Comparison of ENCODE assay signal across 24 cellular contexts in genomic region chr6:14707971-14708465, GRCh38.
DNase-seq lines count a peak whose midpoint lies in the region; ATAC-seq and TF ChIP-seq lines count a peak whose summit lies in the region.
"Had no signal": no experiment of that assay in that cellular context is flagged by ENCODE, and none has a peak within 500 bp of the region (broad histone marks: within the 10 kb centered on the region; RNA-seq: fewer than 3 reads in every experiment).

No MANE protein-coding gene starts in this region.

- peaks cover 0 to 7% (median 0%) of the 10 kb centered on the region in 11 donors for H3K9me3 ChIP-seq in heart right ventricle
- peaks cover 0 to 7% (median 0%) of the 10 kb centered on the region in 4 donors for H3K9me3 ChIP-seq in stomach
- H3K9me3 ChIP-seq: body of pancreas, gastrocnemius medialis, transverse colon had no signal

- H3K4me1 ChIP-seq in heart right ventricle (peaks cover 4 to 57% (median 31%) of the 10 kb centered on the region in 9 donors), stomach (peaks cover 13 to 28% (median 25%) of the 10 kb centered on the region in 4 donors)
- H3K4me1 ChIP-seq: body of pancreas had no signal

- TF ChIP-seq CTCF in heart right ventricle (IDR thresholded peaks at IDR 0.05) (no peak), chondrocyte (IDR thresholded peaks at IDR 0.05) (no peak), stomach (IDR thresholded peaks at IDR 0.05) (no peak)

- 97% methylated on average over 2 of the region's 2 CpGs for WGBS in heart right ventricle, 2 donors
- 90 to 96% (median 95%) methylated on average over 2 of the region's 2 CpGs for WGBS in stomach, 5 donors

- H3K4me3 ChIP-seq in heart right ventricle (no peak overlapping the region), stomach (no peak overlapping the region)
- H3K4me3 ChIP-seq: body of pancreas, gastrocnemius medialis, transverse colon had no signal

- no peak for TF ChIP-seq POLR2A in stomach (IDR thresholded peaks at IDR 0.05)

- intact Hi-C loops in heart right ventricle (cut with DNase I) (loop anchor here in 3 of 10 donors (5.0 to 10.0 kb wide), 6 partner anchors 71 to 767 kb away; partner anchors contain the start of gene JARID2 (in 2 of the 3)), Right ventricle myocardium superior (cut with DNase I) (no loop called here), stomach (cut with DNase I; ENCODE audit: low total_unique reads) (no loop called here)

- no peak for DNase-seq in heart right ventricle
- DNase-seq in Right ventricle myocardium superior: no peak
- DNase-seq in NCI-H1694 treated with DMSO at 0.1 percent for 48 hours (lab: John Stamatoyannopoulos, UW): peak; percentile 77
- no peak for DNase-seq in chondrocyte (ENCODE audit: low spot score)
- DNase-seq in stomach: no peak
- DNase-seq in NCI-H2227 treated with DMSO at 0.1 percent for 48 hours (lab: John Stamatoyannopoulos, UW): no peak
- DNase-seq: body of pancreas; CD4-positive, CD25-positive, alpha-beta regulatory T cell; effector CD8-positive, alpha-beta T cell; erythroblast; gastrocnemius medialis; immature natural killer cell; naive thymus-derived CD4-positive, alpha-beta T cell; NCI-H1105; NCI-H2081; OCI-M1; stimulated activated CD4-positive, alpha-beta T cell treated with anti-CD3 and anti-CD28 coated beads, Interleukin-4, amount 100 ng/mL, for 1 hour; stimulated activated naive CD8-positive, alpha-beta T cell treated with anti-CD3 and anti-CD28 coated beads, Interleukin-15, Interleukin-2, amounts not matched to agents 100 U/mL and 50 U/mL, for 24 hours; transverse colon had no signal

- H3K27me3 Mint-ChIP-seq in chondrocyte (ENCODE audit: low read depth): no peaks in the 10 kb centered on the region
- H3K27me3 Mint-ChIP-seq in stimulated activated memory B cell treated with anti-CD40 and anti-IgM and Interleukin-4, amounts not matched to agents 10 μg/mL and 1 μg/mL and 100 μg/mL, for 72 hours: no peaks in the 10 kb centered on the region
- H3K27me3 Mint-ChIP-seq: naive thymus-derived CD4-positive, alpha-beta T cell had no signal

- no peak for TF ChIP-seq EP300 in stomach (IDR thresholded peaks at IDR 0.05)

- H3K27me3 ChIP-seq in heart right ventricle (no peaks in the 10 kb centered on the region), stomach (no peaks in the 10 kb centered on the region)
- H3K27me3 ChIP-seq: body of pancreas, gastrocnemius medialis, transverse colon had no signal

- peak overlapping the region; percentile 25 for H3K27ac Mint-ChIP-seq in chondrocyte (ENCODE audit: unreplicated experiment)
- peak overlapping the region; percentile 17 for H3K27ac Mint-ChIP-seq in stimulated activated memory B cell treated with anti-CD40 and anti-IgM and Interleukin-4, amounts not matched to agents 10 μg/mL and 1 μg/mL and 100 μg/mL, for 72 hours
- H3K27ac Mint-ChIP-seq: immature natural killer cell, WTC11 had no signal

- H3K9me3 Mint-ChIP-seq in chondrocyte (ENCODE audit: low read depth): no peaks in the 10 kb centered on the region
- H3K9me3 Mint-ChIP-seq in stimulated activated memory B cell treated with anti-CD40 and anti-IgM and Interleukin-4, amounts not matched to agents 10 μg/mL and 1 μg/mL and 100 μg/mL, for 72 hours: peaks cover 10% of the 10 kb centered on the region
- H3K9me3 Mint-ChIP-seq: WTC11 had no signal

- H3K4me1 Mint-ChIP-seq in chondrocyte (ENCODE audit: low read depth): peaks cover 52% of the 10 kb centered on the region
- peaks cover 20% of the 10 kb centered on the region for H3K4me1 Mint-ChIP-seq in stimulated activated memory B cell treated with anti-CD40 and anti-IgM and Interleukin-4, amounts not matched to agents 10 μg/mL and 1 μg/mL and 100 μg/mL, for 72 hours

- peak overlapping the region in 6 of 10 donors; percentile 61 to 90 (median 80) for H3K27ac ChIP-seq in heart right ventricle
- H3K27ac ChIP-seq in stomach: no peak overlapping the region
- H3K27ac ChIP-seq: body of pancreas, transverse colon had no signal

- H3K36me3 ChIP-seq in heart right ventricle (no peaks in the 10 kb centered on the region), stomach (no peaks in the 10 kb centered on the region)
- H3K36me3 ChIP-seq: gastrocnemius medialis, transverse colon had no signal

- H3K4me3 Mint-ChIP-seq in chondrocyte (ENCODE audit: unreplicated experiment): no peak overlapping the region
- no peak overlapping the region for H3K4me3 Mint-ChIP-seq in stimulated activated memory B cell treated with anti-CD40 and anti-IgM and Interleukin-4, amounts not matched to agents 10 μg/mL and 1 μg/mL and 100 μg/mL, for 72 hours
- H3K4me3 Mint-ChIP-seq: CD4-positive, CD25-positive, alpha-beta regulatory T cell; immature natural killer cell; naive thymus-derived CD4-positive, alpha-beta T cell; WTC11 had no signal

- peaks cover 2% of the 10 kb centered on the region for H3K36me3 Mint-ChIP-seq in chondrocyte (ENCODE audit: low read depth)
- H3K36me3 Mint-ChIP-seq in stimulated activated memory B cell treated with anti-CD40 and anti-IgM and Interleukin-4, amounts not matched to agents 10 μg/mL and 1 μg/mL and 100 μg/mL, for 72 hours: peaks cover 13% of the 10 kb centered on the region
- H3K36me3 Mint-ChIP-seq: CD4-positive, CD25-positive, alpha-beta regulatory T cell; immature natural killer cell; WTC11 had no signal

- ATAC-seq in heart right ventricle (no peak), Right ventricle myocardium superior (ENCODE audit: poor library complexity) (no peak), HG03439 (IDR thresholded peaks at IDR 0.05; ENCODE audit: unreplicated experiment) (no peak)
- ATAC-seq in stimulated activated memory B cell treated with anti-CD40 and anti-IgM and Interleukin-4, amounts not matched to agents 10 μg/mL and 1 μg/mL and 100 μg/mL, for 72 hours: no peak
- ATAC-seq: body of pancreas; gastrocnemius medialis; HCT116; left lobe of liver; naive thymus-derived CD4-positive, alpha-beta T cell; stimulated activated naive CD8-positive, alpha-beta T cell treated with anti-CD3 and anti-CD28 coated beads, Interleukin-15, Interleukin-2, amounts not matched to agents 100 U/mL and 50 U/mL, for 24 hours; WTC11 had no signal

Comparison
In these comparisons a context has a peak if more than half of its experiments do, and no peak if none do; other contexts are left out.
1. H3K27ac ChIP-seq: peak in heart right ventricle (6 of 10); none in stomach (0 of 5).